Comparison of ENCODE assay signal across 8 cellular contexts in genomic region chr15:45377630-45378148, GRCh38. TPM values are rescaled to one million over a fixed set of nuclear protein-coding genes. Genes with fewer than 3 reads are reported as not detected.
DNase-seq lines count a peak whose midpoint lies in the region; ATAC-seq and TF ChIP-seq lines count a peak whose summit lies in the region.

No MANE protein-coding gene starts in this region.

- POLR2A ChIA-PET in activated B cell treated with CpG ODN at 0.5 μM for 24 hours (lab: Charles Lee), result interaction anchor here (0.9 to 2.5 kb wide), 3 partner anchors 25 to 211 kb away, joined by 3 to 19 read pairs (median 5); a partner anchor contains a TSS

- in situ Hi-C loops in GM13976 (cut with MboI; ENCODE audit: low sequenced_read_pairs, unreplicated experiment), result no loop called here

- no peaks in the 10 kb centered on the region for H3K9me3 Mint-ChIP-seq in activated B cell treated with CpG ODN at 0.5 μM for 24 hours

- H3K36me3 Mint-ChIP-seq in activated B cell treated with CpG ODN at 0.5 μM for 24 hours (ENCODE audit: low read depth), result peaks cover 13% of the 10 kb centered on the region

- H3K4me3 Mint-ChIP-seq in activated B cell treated with CpG ODN at 0.5 μM for 24 hours, result peak overlapping the region; percentile 87

- TF ChIP-seq CTCF in activated B cell treated with CpG ODN at 0.5 μM for 24 hours (IDR thresholded peaks at IDR 0.05) (no peak), GM13976 (IDR thresholded peaks at IDR 0.05; ENCODE audit: borderline replicate concordance, control extremely low read depth, extremely low read depth, insufficient read depth, missing control alignments) (no peak)

- intact Hi-C loops in activated B cell treated with CpG ODN at 0.5 μM for 24 hours (cut with micrococcal nuclease), result loop anchor here (1.0 kb wide), 3 partner anchors 15 to 177 kb away; a partner anchor contains a TSS
- intact Hi-C loops in Right ventricle myocardium superior (cut with DNase I), result no loop called here
- intact Hi-C loops in posterior cingulate gyrus (cut with DNase I), result no loop called here

- H3K4me1 Mint-ChIP-seq in activated B cell treated with CpG ODN at 0.5 μM for 24 hours, result peaks cover 25% of the 10 kb centered on the region

- H3K27ac Mint-ChIP-seq in activated B cell treated with CpG ODN at 0.5 μM for 24 hours, result peak overlapping the region; percentile 71

- ATAC-seq in HG03045 (IDR thresholded peaks at IDR 0.05; ENCODE audit: unreplicated experiment) (peak; percentile 29), activated B cell treated with CpG ODN at 0.5 μM for 24 hours (ENCODE audit: low read depth) (no peak), Right ventricle myocardium superior (ENCODE audit: poor library complexity) (peak; percentile 40), HG03565 (IDR thresholded peaks at IDR 0.05; ENCODE audit: unreplicated experiment) (no peak)

- CTCF ChIA-PET in activated B cell treated with CpG ODN at 0.5 μM for 24 hours (lab: Charles Lee), result interaction anchor here (0.7 to 1.7 kb wide), 2 partner anchors 21 to 25 kb away, joined by 3 to 8 read pairs; no protein-coding TSS in a partner anchor

- H3K27me3 Mint-ChIP-seq in activated B cell treated with CpG ODN at 0.5 μM for 24 hours, result peaks cover 2% of the 10 kb centered on the region

- DNase-seq in NCI-H345 (lab: John Stamatoyannopoulos, UW) (peak; percentile 2), NCI-H345 treated with DMSO at 0.1 percent for 48 hours (lab: John Stamatoyannopoulos, UW; ENCODE audit: unreplicated experiment) (no peak), activated B cell treated with CpG ODN at 0.5 μM for 24 hours (no peak), Right ventricle myocardium superior (peak; percentile 61), posterior cingulate gyrus (peak in 9 of 10 donors; percentile 21 to 91 (median 50)), GM13976 (ENCODE audit: low spot score) (no peak)

RNA-seq across cellular contexts. Expression of gene GATM, which starts 0.7 kb away (rescaled TPM):
- total RNA-seq in activated B cell treated with CpG ODN at 0.5 μM for 24 hours (12.6 and 15.7 TPM in 2 replicates), Right ventricle myocardium superior (35.6 TPM)

Comparison
In these comparisons a context has a peak if more than half of its experiments do, and no peak if none do; other contexts are left out.
1. DNase-seq: peak in NCI-H345 (single experiment), Right ventricle myocardium superior (single experiment) and posterior cingulate gyrus (9 of 10); none in NCI-H345 treated with DMSO at 0.1 percent for 48 hours (single experiment), activated B cell treated with CpG ODN at 0.5 μM for 24 hours (single experiment) and GM13976 (single experiment).
2. ATAC-seq: peak in HG03045 (single experiment) and Right ventricle myocardium superior (single experiment); none in activated B cell treated with CpG ODN at 0.5 μM for 24 hours (single experiment) and HG03565 (single experiment).